Comparison of ENCODE assay signal across 20 cellular contexts in the genomic region with DNA sequence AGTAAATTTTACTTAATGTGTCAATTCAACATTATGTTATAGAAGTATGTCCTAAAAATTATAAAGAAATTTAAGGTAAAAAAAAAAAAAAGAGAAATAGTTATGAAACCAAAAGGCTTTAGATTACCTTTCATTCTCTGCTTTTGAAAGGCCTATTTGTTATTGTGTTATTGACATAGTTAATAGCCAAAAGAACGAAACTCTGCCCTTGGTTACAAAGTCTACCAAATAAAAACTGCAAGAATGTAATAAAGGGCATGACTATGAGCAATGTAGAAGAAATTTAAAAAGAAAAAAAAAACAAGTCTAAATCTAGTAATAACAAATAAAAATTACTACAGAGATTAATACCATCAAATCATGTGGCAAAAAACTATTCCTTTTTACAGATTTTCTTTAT. TPM values are rescaled to one million over a fixed set of nuclear protein-coding genes. Genes with fewer than 3 reads are reported as not detected.
DNase-seq lines count a peak whose midpoint lies in the region; ATAC-seq, FAIRE-seq and TF ChIP-seq lines count a peak whose summit lies in the region.
"Had no signal": no experiment of that assay in that cellular context is flagged by ENCODE, and none has a peak within 500 bp of the region (broad histone marks: within the 10 kb centered on the region; RNA-seq: fewer than 3 reads in every experiment).

No MANE protein-coding gene starts in this region.

- BruUV-seq in HepG2 (replicated peaks; lab: Mats Ljungman, UMichigan), result no TSS peak

- H3K4me3 ChIP-seq in liver (ENCODE audit: low read depth in 1 of 3, low read length in 3 of 3) (no peak overlapping the region), HepG2 (replicated peaks in 1 of 3; ENCODE audit: insufficient read depth in 1 of 3, low read depth in 2 of 3, low read length in 3 of 3) (no peak overlapping the region)
- H3K4me3 ChIP-seq: GM23248 had no signal

- FAIRE-seq in HepG2 (lab: Jason Lieb, UNC) (no peak), endometrium (lab: Jason Lieb, UNC) (peak; percentile 72)
- FAIRE-seq: GM12892, GM19239, H1 had no signal

- ATAC-seq in HepG2, result no peak
- peak; percentile 88 for ATAC-seq in left lobe of liver
- no peak for ATAC-seq in GM18511 (IDR thresholded peaks at IDR 0.05; ENCODE audit: unreplicated experiment)

- no peak overlapping the region; the same call in 1 of the 2 replicates for H3K4me2 ChIP-seq in HepG2 (ENCODE audit: low read depth, low read length)

- H3K9me3 ChIP-seq in liver (ENCODE audit: control insufficient read depth in 4 of 4, low read length in 3 of 4) (no peaks in the 10 kb centered on the region), HepG2 (ENCODE audit: low read length) (no peaks in the 10 kb centered on the region)

- H2AFZ ChIP-seq in HepG2 (ENCODE audit: low read length), result no peak overlapping the region
- H2AFZ ChIP-seq: GM23248 had no signal

- H3K4me1 ChIP-seq in liver (ENCODE audit: control insufficient read depth in 4 of 4, insufficient read depth in 4 of 4, low read length in 3 of 4) (peaks cover 0 to 14% (median 10%) of the 10 kb centered on the region in 4 donors), HepG2 (ENCODE audit: insufficient read depth, low read length) (peaks cover 17% of the 10 kb centered on the region)

- peak in 1 of 2 donors; percentile 20 for TF ChIP-seq RAD21 in liver (IDR thresholded peaks at IDR 0.05)
- TF ChIP-seq RAD21 in HepG2 (CRISPR knock-in tag; IDR thresholded peaks at IDR 0.05), result no peak

- H3K79me2 ChIP-seq in HepG2 (ENCODE audit: insufficient read depth, low read length), result no peaks in the 10 kb centered on the region

- H3K27me3 ChIP-seq in liver (ENCODE audit: control insufficient read depth in 4 of 4, insufficient read depth in 4 of 4, low read length in 3 of 4), result no peaks in the 10 kb centered on the region
- H3K27me3 ChIP-seq in HepG2 (ENCODE audit: control insufficient read depth in 1 of 2, insufficient read depth in 2 of 2, low read length in 2 of 2), result no peaks in the 10 kb centered on the region

- CTCF ChIA-PET in HepG2 (lab: Yijun Ruan, JAX; ENCODE audit: low intra/inter-chr PET ratio, low total read pairs), result no interaction called here

- peak overlapping the region in 1 of 2 donors; percentile 66 for H3K9ac ChIP-seq in liver (ENCODE audit: low read depth in 1 of 2, low read length in 2 of 2)
- H3K9ac ChIP-seq in HepG2 (ENCODE audit: insufficient read depth, low read depth, low read length), result no peak overlapping the region
- H3K9ac ChIP-seq: GM23248 had no signal

- in situ Hi-C loops in HepG2 (cut with HindIII; ENCODE audit: extremely low pct_ligation_motif_present, low pct_unique_long_range_greater_than_20kb), result no loop called here

- no peaks in the 10 kb centered on the region for H4K20me1 ChIP-seq in HepG2 (ENCODE audit: insufficient read depth, low read length)

- TF ChIP-seq EP300 in HepG2 (IDR thresholded peaks at IDR 0.05; ENCODE audit: low read depth in 2 of 2, low read length in 2 of 2), result no peak
- no peak for TF ChIP-seq EP300 in HepG2 (CRISPR knock-in tag; IDR thresholded peaks at IDR 0.05; ENCODE audit: borderline replicate concordance)

- POLR2A ChIA-PET in HepG2 (lab: Yijun Ruan, JAX), result no interaction called here

- H3K27ac ChIP-seq in liver (ENCODE audit: low read depth in 1 of 2, low read length in 2 of 2) (peak overlapping the region in 1 of 2 donors; percentile 46), HepG2 (ENCODE audit: extremely low read length, insufficient read depth, low read length) (no peak overlapping the region)
- H3K27ac ChIP-seq: GM23248 had no signal

- 30% methylated on average over 1 of the region's 1 CpG for WGBS in liver
- 76% methylated on average over 1 of the region's 1 CpG for WGBS in HepG2 (ENCODE audit: low lambda C conversion rate)

- no peak for DNase-seq in HepG2 (ENCODE audit: low spot score)
- no peak for DNase-seq in left lobe of liver (ENCODE audit: low spot score)
- no peak for DNase-seq in T-helper 9 cell
- no peak for DNase-seq in NCI-H2081 (lab: John Stamatoyannopoulos, UW)
- DNase-seq: 8988T; C1 segment of cervical spinal cord; Calu3; CD4-positive, alpha-beta memory T cell; COR-L47; DMS53; DMS79 treated with DMSO at 0.1 percent for 48 hours; GM23248; H7; HCEC 1CT had no signal

- no peak for TF ChIP-seq CTCF in liver (IDR thresholded peaks at IDR 0.05; ENCODE audit: low read depth, low read length, missing input control)
- TF ChIP-seq CTCF in HepG2 (CRISPR knock-in tag; IDR thresholded peaks at IDR 0.05), result no peak

- no peak for TF ChIP-seq POLR2A in HepG2 (IDR thresholded peaks at IDR 0.05; ENCODE audit: insufficient read depth in 1 of 2, low read depth in 2 of 2, low read length in 2 of 2)

- H3K36me3 ChIP-seq in liver (ENCODE audit: control insufficient read depth in 4 of 4, insufficient read depth in 3 of 4, low read depth in 1 of 4, low read length in 3 of 4) (peaks cover 3 to 7% (median 5%) of the 10 kb centered on the region in 4 donors), HepG2 (replicated peaks in 1 of 2; ENCODE audit: control insufficient read depth in 1 of 2, insufficient read depth in 2 of 2, low read length in 2 of 2) (peaks cover 0 to 8% of the 10 kb centered on the region in 2 experiments; a peak in 2 of 5 replicates)

- intact Hi-C loops in HepG2 (cut with micrococcal nuclease; ENCODE audit: unreplicated experiment), result no loop called here

TF ChIP-seq in HepG2, 621 proteins besides CTCF, POLR2A, EP300 and RAD21 (continues in another document):
- TF ChIP-seq ZMYM3 (CRISPR knock-in tag; IDR thresholded peaks at IDR 0.05), result no peak
- no peak for TF ChIP-seq NBN (conservative IDR thresholded peaks at IDR 0.05)
- TF ChIP-seq GLI4 (CRISPR knock-in tag; IDR thresholded peaks at IDR 0.05; ENCODE audit: borderline replicate concordance), result no peak
- TF ChIP-seq SUZ12 (IDR thresholded peaks at IDR 0.05; ENCODE audit: low read depth, low read length), result no peak
- no peak for TF ChIP-seq ZNF709 (CRISPR knock-in tag; IDR thresholded peaks at IDR 0.05)
- no peak for TF ChIP-seq ZNF75D (CRISPR knock-in tag; IDR thresholded peaks at IDR 0.05; ENCODE audit: borderline replicate concordance)
- TF ChIP-seq ZNF292 (CRISPR knock-in tag; IDR thresholded peaks at IDR 0.05; ENCODE audit: borderline replicate concordance, low read depth), result no peak
- TF ChIP-seq ZXDC (CRISPR knock-in tag; IDR thresholded peaks at IDR 0.05), result no peak
- TF ChIP-seq HDAC6 (IDR thresholded peaks at IDR 0.05; ENCODE audit: low read depth, low read length), result no peak
- no peak for TF ChIP-seq HIVEP1 (CRISPR knock-in tag; IDR thresholded peaks at IDR 0.05)

RNA-seq across cellular contexts. Expression of gene ACBD5, which starts 10.6 kb away (rescaled TPM):
- total RNA-seq in liver, result 10 to 100 TPM; 12.6 to 39.7 TPM
- polyA plus RNA-seq in liver, result 10 to 100 TPM; 16.9 to 17.3 TPM
- 14.8 and 21.4 TPM in 2 replicates for total RNA-seq in HepG2 (2016; rRNA removed; fragmentation: Illumina TruSeq; extraction: Trizol)
- total RNA-seq in HepG2 (2016; cell fraction: cytosol; rRNA removed; fragmentation: Illumina TruSeq; extraction: Trizol; ENCODE audit: low read depth), result 1.5 and 1.9 TPM in 2 replicates
- total RNA-seq in HepG2 (2016; cell fraction: insoluble cytoplasmic fraction; rRNA removed; fragmentation: Illumina TruSeq; extraction: Trizol), result 14.2 and 19.3 TPM in 2 replicates
- 6.0 and 6.5 TPM in 2 replicates for total RNA-seq in HepG2 (2016; cell fraction: membrane; rRNA removed; fragmentation: Illumina TruSeq; extraction: Trizol)
- 9.3 and 12.6 TPM in 2 replicates for total RNA-seq in HepG2 (2016; cell fraction: nucleus; rRNA removed; fragmentation: Illumina TruSeq; extraction: Trizol)
- 9.1 and 10.3 TPM in 2 replicates for polyA plus RNA-seq in HepG2 (2011; rRNA removed)
- polyA plus RNA-seq in HepG2 (2011; cell fraction: cytosol; rRNA removed), result 5.0 and 7.1 TPM in 2 replicates
- 4.6 and 5.0 TPM in 2 replicates for polyA plus RNA-seq in HepG2 (2011; cell fraction: nucleus; rRNA removed)
- polyA plus RNA-seq in HepG2 (2012), result 12.0 and 15.3 TPM in 2 replicates
- 0.67 and 0.87 TPM in 2 replicates for polyA plus RNA-seq in HepG2 (2016; cell fraction: cytosol; fragmentation: Illumina TruSeq; extraction: Trizol; ENCODE audit: low read depth)
- 12.6 and 14.1 TPM in 2 replicates for polyA plus RNA-seq in HepG2 (2016; cell fraction: insoluble cytoplasmic fraction; fragmentation: Illumina TruSeq; extraction: Trizol; ENCODE audit: low read depth)
- polyA plus RNA-seq in HepG2 (2016; cell fraction: membrane; fragmentation: Illumina TruSeq; extraction: Trizol; ENCODE audit: low read depth), result 2.3 and 2.7 TPM in 2 replicates
- polyA plus RNA-seq in HepG2 (2016; cell fraction: nucleus; fragmentation: Illumina TruSeq; extraction: Trizol; ENCODE audit: insufficient read depth, low read depth), result 11.3 and 11.8 TPM in 2 replicates
- polyA minus RNA-seq in HepG2 (2011; rRNA and poly(A)+ RNA removed; ENCODE audit: low replicate concordance), result 4.6 and 10.7 TPM in 2 replicates
- 8.6 and 10.7 TPM in 2 replicates for polyA minus RNA-seq in HepG2 (2011; cell fraction: cytosol; rRNA and poly(A)+ RNA removed)
- 13.4 and 13.8 TPM in 2 replicates for polyA minus RNA-seq in HepG2 (2011; cell fraction: nucleus; rRNA and poly(A)+ RNA removed)
- total RNA-seq in left lobe of liver, result 43.1 TPM
